Comparison of ENCODE assay signal across 7 cellular contexts in genomic region chr14:89164168-89165074, GRCh38.
A peak's percentile ranks its signal among the peaks of the same experiment; 100 is the strongest.
DNase-seq lines count a peak whose midpoint lies in the region; ATAC-seq, FAIRE-seq and TF ChIP-seq lines count a peak whose summit lies in the region.

No MANE protein-coding gene starts in this region.

- ATAC-seq in GM19043 (IDR thresholded peaks at IDR 0.05; ENCODE audit: low read depth, unreplicated experiment) (peak; percentile 28), HG02943 (IDR thresholded peaks at IDR 0.05; ENCODE audit: low read depth, unreplicated experiment) (peak; percentile 34)
- peak; percentile 64 for ATAC-seq in stimulated activated memory B cell treated with anti-CD40 and anti-IgM and Interleukin-4, amounts not matched to agents 10 μg/mL and 1 μg/mL and 100 μg/mL, for 72 hours

- H2AFZ ChIP-seq in astrocyte (ENCODE audit: low read depth, low read length), result no peak overlapping the region

- H3K4me3 ChIP-seq in astrocyte (ENCODE audit: insufficient read depth, low read depth, low read length), result no peak overlapping the region

- no peaks in the 10 kb centered on the region for H3K27me3 ChIP-seq in astrocyte (ENCODE audit: insufficient read depth, low read length)

- peaks cover 9% of the 10 kb centered on the region for H4K20me1 ChIP-seq in astrocyte (ENCODE audit: insufficient read depth, low read length)

- FAIRE-seq in astrocyte (lab: Jason Lieb, UNC) (no peak), HTR-8/SVneo (lab: Jason Lieb, UNC) (no peak)

- no peaks in the 10 kb centered on the region for H3K4me1 Mint-ChIP-seq in astrocyte (ENCODE audit: low read depth, unreplicated experiment)
- H3K4me1 Mint-ChIP-seq in stimulated activated memory B cell treated with anti-CD40 and anti-IgM and Interleukin-4, amounts not matched to agents 10 μg/mL and 1 μg/mL and 100 μg/mL, for 72 hours, result peaks cover 31% of the 10 kb centered on the region

- H3K36me3 ChIP-seq in astrocyte (ENCODE audit: insufficient read depth, low read length), result peaks cover 11% of the 10 kb centered on the region

- H3K9me3 ChIP-seq in astrocyte (ENCODE audit: insufficient read depth, low read depth, low read length), result no peaks in the 10 kb centered on the region

- no peaks in the 10 kb centered on the region for H3K4me1 ChIP-seq in astrocyte (ENCODE audit: insufficient read depth, low read length)

- H3K9ac ChIP-seq in astrocyte (ENCODE audit: low read length), result no peak overlapping the region

- no peak overlapping the region for H3K27ac ChIP-seq in astrocyte (ENCODE audit: low read depth, low read length)

- no peak overlapping the region for H3K4me3 Mint-ChIP-seq in astrocyte (ENCODE audit: unreplicated experiment)
- H3K4me3 Mint-ChIP-seq in stimulated activated memory B cell treated with anti-CD40 and anti-IgM and Interleukin-4, amounts not matched to agents 10 μg/mL and 1 μg/mL and 100 μg/mL, for 72 hours, result peak overlapping the region; percentile 83

- no peaks in the 10 kb centered on the region for H3K27me3 Mint-ChIP-seq in astrocyte (ENCODE audit: low read depth, unreplicated experiment)
- H3K27me3 Mint-ChIP-seq in stimulated activated memory B cell treated with anti-CD40 and anti-IgM and Interleukin-4, amounts not matched to agents 10 μg/mL and 1 μg/mL and 100 μg/mL, for 72 hours, result no peaks in the 10 kb centered on the region

- peaks cover 22% of the 10 kb centered on the region for H3K36me3 Mint-ChIP-seq in astrocyte (ENCODE audit: low read depth, unreplicated experiment)
- H3K36me3 Mint-ChIP-seq in stimulated activated memory B cell treated with anti-CD40 and anti-IgM and Interleukin-4, amounts not matched to agents 10 μg/mL and 1 μg/mL and 100 μg/mL, for 72 hours, result peaks cover 72% of the 10 kb centered on the region

- DNase-seq in astrocyte (ENCODE audit: low read depth) (no peak), HTR-8/SVneo (ENCODE audit: insufficient read length, low spot score) (no peak), activated gamma-delta T cell (lab: John Stamatoyannopoulos, UW) (no peak)
- no peak for DNase-seq in effector CD4-positive, alpha-beta T cell

- no peaks in the 10 kb centered on the region for H3K79me2 ChIP-seq in astrocyte (ENCODE audit: insufficient read depth, low read length)

- H3K4me2 ChIP-seq in astrocyte (ENCODE audit: low read length), result no peak overlapping the region

- peak overlapping the region; percentile 14 for H3K27ac Mint-ChIP-seq in astrocyte (ENCODE audit: unreplicated experiment)
- H3K27ac Mint-ChIP-seq in stimulated activated memory B cell treated with anti-CD40 and anti-IgM and Interleukin-4, amounts not matched to agents 10 μg/mL and 1 μg/mL and 100 μg/mL, for 72 hours, result peak overlapping the region; percentile 97

- no peaks in the 10 kb centered on the region for H3K9me3 Mint-ChIP-seq in astrocyte (ENCODE audit: unreplicated experiment)
- H3K9me3 Mint-ChIP-seq in stimulated activated memory B cell treated with anti-CD40 and anti-IgM and Interleukin-4, amounts not matched to agents 10 μg/mL and 1 μg/mL and 100 μg/mL, for 72 hours, result peaks cover 7% of the 10 kb centered on the region

- no peak for TF ChIP-seq CTCF in astrocyte (IDR thresholded peaks at IDR 0.05; ENCODE audit: insufficient read depth, low read depth, low read length)
